ENCODE assay signal across 33 cellular contexts in the genomic region with DNA sequence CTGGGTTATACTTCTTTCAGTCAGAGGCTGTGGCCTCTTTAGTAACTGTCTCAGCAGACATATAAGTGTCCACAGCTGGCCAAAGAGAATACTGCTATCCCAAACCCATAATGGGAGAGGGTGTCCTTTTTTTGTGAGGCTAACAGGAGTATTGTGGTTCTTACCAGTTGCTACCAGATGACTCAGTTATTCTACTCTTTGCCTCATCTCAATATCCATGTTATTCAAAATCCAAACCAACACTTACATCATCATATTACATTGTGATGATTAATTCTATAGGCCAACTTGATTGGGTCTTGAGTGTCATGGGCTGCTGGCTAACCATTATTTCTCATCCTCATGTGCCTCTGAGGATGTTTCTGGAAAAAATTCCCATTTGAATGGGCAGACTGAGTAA.
"Had no signal": no experiment of that assay in that cellular context is flagged by ENCODE, and none has a peak within 500 bp of the region (broad histone marks: within the 10 kb centered on the region; RNA-seq: fewer than 3 reads in every experiment).

No MANE protein-coding gene starts in this region.

- H3K9me3 ChIP-seq: breast epithelium, heart left ventricle, left lung, psoas muscle, sigmoid colon, thyroid gland, upper lobe of left lung, vagina had no signal

- H3K27me3 ChIP-seq: breast epithelium, heart left ventricle, left lung, sigmoid colon, thyroid gland, upper lobe of left lung, vagina had no signal

- H3K27ac ChIP-seq: breast epithelium, heart left ventricle, left lung, parathyroid adenoma, psoas muscle, sigmoid colon, thyroid gland, upper lobe of left lung, vagina had no signal

- H3K27me3 Mint-ChIP-seq: dendritic cell treated with granulocyte-macrophage colony-stimulating factor and Interleukin-4, amounts not matched to agents 40 ng/mL and 50 ng/mL, for 4 days had no signal

- H3K9ac ChIP-seq: parathyroid adenoma had no signal

- H3K36me3 Mint-ChIP-seq: naive thymus-derived CD4-positive, alpha-beta T cell; stimulated activated memory B cell treated with anti-CD40 and anti-IgM and Interleukin-4, amounts not matched to agents 10 μg/mL and 1 μg/mL and 100 μg/mL, for 72 hours had no signal

- H3K4me2 ChIP-seq: smooth muscle cell had no signal

- H2AFZ ChIP-seq: parathyroid adenoma had no signal

- DNase-seq: activated CD4-positive, alpha-beta memory T cell treated with anti-CD3 and anti-CD28 coated beads, Interleukin-2, amount 10 ng/mL, durations not matched to agents 7 days and 5 days; activated CD4-positive, alpha-beta T cell treated with anti-CD3 and anti-CD28 coated beads, Interleukin-2, amount 10 ng/mL, durations not matched to agents 7 days and 5 days; activated CD4-positive, CD25-positive, alpha-beta regulatory T cell treated with anti-CD3 and anti-CD28 coated beads, Interleukin-2, amount 50 U/mL, for 72 hours; activated gamma-delta T cell treated with Interleukin-2 at 50 U/mL for 16 hours; activated T-cell treated with anti-CD3 and anti-CD28 coated beads, Interleukin-2, amount 50 U/mL, for 4 hours; heart left ventricle; kidney glomerular epithelial cell; left lung; naive thymus-derived CD4-positive, alpha-beta T cell; nucleus accumbens; psoas muscle; sigmoid colon; stimulated activated CD4-positive, alpha-beta T cell treated with anti-CD3 and anti-CD28 coated beads, Interleukin-1b, Interleukin-23, amount 100 ng/mL, for 48 hours; stimulated activated CD4-positive, alpha-beta T cell treated with anti-CD3 and anti-CD28 coated beads, Interleukin-4, amount 100 ng/mL, for 4 hours; stimulated activated CD8-positive, alpha-beta memory T cell treated with anti-CD3 and anti-CD28 coated beads, Interleukin-4, amount 100 ng/mL, for 48 hours; stimulated activated naive CD8-positive, alpha-beta T cell treated with anti-CD3 and anti-CD28 coated beads, Interleukin-15, amount 100 ng/mL, for 72 hours; substantia nigra; T-helper 17 cell; T1000; thyroid gland; upper lobe of left lung had no signal

- H3K4me3 ChIP-seq: breast epithelium, heart left ventricle, left lung, lung, psoas muscle, sigmoid colon, smooth muscle cell, thyroid gland, upper lobe of left lung, vagina had no signal

- H3K4me1 Mint-ChIP-seq: activated CD4-positive, alpha-beta memory T cell treated with anti-CD3 and anti-CD28 coated beads, Interleukin-2, amount 10 ng/mL, durations not matched to agents 7 days and 5 days; activated CD4-positive, alpha-beta T cell treated with anti-CD3 and anti-CD28 coated beads, Interleukin-2, amount 10 ng/mL, durations not matched to agents 7 days and 5 days; activated naive CD4-positive, alpha-beta T cell treated with anti-CD3 and anti-CD28 coated beads, Interleukin-2, amount 50 U/mL, for 24 hours; activated T-helper 17 cell treated with anti-CD3 and anti-CD28 coated beads, Interleukin-2, amount 50 U/mL, for 72 hours; central memory CD8-positive, alpha-beta T cell; naive thymus-derived CD4-positive, alpha-beta T cell; neural crest cell; stimulated activated memory B cell treated with anti-CD40 and anti-IgM and Interleukin-4, amounts not matched to agents 10 μg/mL and 1 μg/mL and 100 μg/mL, for 72 hours; stimulated activated naive CD8-positive, alpha-beta T cell treated with anti-CD3 and anti-CD28 coated beads, Interleukin-15, amount 100 ng/mL, for 72 hours; T-helper 17 cell had no signal

- H3K9me3 Mint-ChIP-seq: activated CD4-positive, alpha-beta T cell treated with anti-CD3 and anti-CD28 coated beads, Interleukin-2, amount 10 ng/mL, durations not matched to agents 7 days and 5 days; activated naive CD4-positive, alpha-beta T cell treated with anti-CD3 and anti-CD28 coated beads, Interleukin-2, amount 50 U/mL, for 24 hours; activated T-cell treated with anti-CD3 and anti-CD28 coated beads, Interleukin-2, amount 50 U/mL, for 4 hours; activated T-helper 17 cell treated with anti-CD3 and anti-CD28 coated beads, Interleukin-2, amount 50 U/mL, for 72 hours; central memory CD8-positive, alpha-beta T cell; endodermal cell; neural crest cell; stimulated activated memory B cell treated with anti-CD40 and anti-IgM and Interleukin-4, amounts not matched to agents 10 μg/mL and 1 μg/mL and 100 μg/mL, for 72 hours; stimulated activated naive CD8-positive, alpha-beta T cell treated with anti-CD3 and anti-CD28 coated beads, Interleukin-15, amount 100 ng/mL, for 72 hours had no signal

- H3K27ac Mint-ChIP-seq: activated CD4-positive, alpha-beta memory T cell treated with anti-CD3 and anti-CD28 coated beads, Interleukin-2, amount 10 ng/mL, durations not matched to agents 7 days and 5 days; activated CD4-positive, alpha-beta T cell treated with anti-CD3 and anti-CD28 coated beads, Interleukin-2, amount 10 ng/mL, durations not matched to agents 7 days and 5 days; activated naive CD4-positive, alpha-beta T cell treated with anti-CD3 and anti-CD28 coated beads, Interleukin-2, amount 50 U/mL, for 24 hours; activated T-helper 17 cell treated with anti-CD3 and anti-CD28 coated beads, Interleukin-2, amount 50 U/mL, for 72 hours; dendritic cell treated with granulocyte-macrophage colony-stimulating factor and Interleukin-4, amounts not matched to agents 40 ng/mL and 50 ng/mL, for 4 days; endodermal cell; naive thymus-derived CD4-positive, alpha-beta T cell; stimulated activated memory B cell treated with anti-CD40 and anti-IgM and Interleukin-4, amounts not matched to agents 10 μg/mL and 1 μg/mL and 100 μg/mL, for 72 hours; stimulated activated naive CD8-positive, alpha-beta T cell treated with anti-CD3 and anti-CD28 coated beads, Interleukin-15, amount 100 ng/mL, for 72 hours; T-helper 17 cell had no signal

- H3K79me2 ChIP-seq: parathyroid adenoma had no signal

- H3K4me3 Mint-ChIP-seq: activated CD4-positive, alpha-beta memory T cell treated with anti-CD3 and anti-CD28 coated beads, Interleukin-2, amount 10 ng/mL, durations not matched to agents 7 days and 5 days; activated CD4-positive, alpha-beta T cell treated with anti-CD3 and anti-CD28 coated beads, Interleukin-2, amount 10 ng/mL, durations not matched to agents 7 days and 5 days; activated naive CD4-positive, alpha-beta T cell treated with anti-CD3 and anti-CD28 coated beads, Interleukin-2, amount 50 U/mL, for 24 hours; activated T-cell treated with anti-CD3 and anti-CD28 coated beads, Interleukin-2, amount 50 U/mL, for 4 hours; activated T-helper 17 cell treated with anti-CD3 and anti-CD28 coated beads, Interleukin-2, amount 50 U/mL, for 72 hours; central memory CD8-positive, alpha-beta T cell; dendritic cell treated with granulocyte-macrophage colony-stimulating factor and Interleukin-4, amounts not matched to agents 40 ng/mL and 50 ng/mL, for 4 days; endodermal cell; naive thymus-derived CD4-positive, alpha-beta T cell; neural crest cell; stimulated activated memory B cell treated with anti-CD40 and anti-IgM and Interleukin-4, amounts not matched to agents 10 μg/mL and 1 μg/mL and 100 μg/mL, for 72 hours; stimulated activated naive CD8-positive, alpha-beta T cell treated with anti-CD3 and anti-CD28 coated beads, Interleukin-15, amount 100 ng/mL, for 72 hours; T-helper 17 cell had no signal

- H3K4me1 ChIP-seq: breast epithelium, heart left ventricle, left lung, parathyroid adenoma, psoas muscle, sigmoid colon, thyroid gland, upper lobe of left lung, vagina had no signal

- H3K36me3 ChIP-seq: breast epithelium, heart left ventricle, left lung, sigmoid colon, thyroid gland, upper lobe of left lung, vagina had no signal

- ATAC-seq: activated T-cell treated with anti-CD3 and anti-CD28 coated beads, Interleukin-2, amount 50 U/mL, for 4 hours; activated T-helper 17 cell treated with anti-CD3 and anti-CD28 coated beads, Interleukin-2, amount 50 U/mL, for 72 hours; heart left ventricle; left lung; naive thymus-derived CD4-positive, alpha-beta T cell; psoas muscle; stimulated activated memory B cell treated with anti-CD40 and anti-IgM and Interleukin-4, amounts not matched to agents 10 μg/mL and 1 μg/mL and 100 μg/mL, for 72 hours; stimulated activated naive CD8-positive, alpha-beta T cell treated with anti-CD3 and anti-CD28 coated beads, Interleukin-15, amount 100 ng/mL, for 72 hours; T-helper 17 cell had no signal
